Comparison of ENCODE assay signal across 11 cellular contexts in genomic region chr20:38840053-38840893, GRCh38. TPM values are rescaled to one million over a fixed set of nuclear protein-coding genes. Genes with fewer than 3 reads are reported as not detected.
DNase-seq lines count a peak whose midpoint lies in the region; ATAC-seq, FAIRE-seq and TF ChIP-seq lines count a peak whose summit lies in the region.
"Had no signal": no experiment of that assay in that cellular context is flagged by ENCODE, and none has a peak within 500 bp of the region (broad histone marks: within the 10 kb centered on the region; RNA-seq: fewer than 3 reads in every experiment).

No MANE protein-coding gene starts in this region.

- ATAC-seq in GM21390 (IDR thresholded peaks at IDR 0.05; ENCODE audit: unreplicated experiment) (no peak), GM18505 (IDR thresholded peaks at IDR 0.05; ENCODE audit: unreplicated experiment) (no peak)

- no peaks in the 10 kb centered on the region for H3K27me3 ChIP-seq in CD8-positive, alpha-beta memory T cell (ENCODE audit: insufficient read depth, low read length, poor library complexity, severe bottlenecking)

- peaks cover 61% of the 10 kb centered on the region for H3K4me1 ChIP-seq in CD8-positive, alpha-beta memory T cell (ENCODE audit: insufficient read depth, low read length)

- H3K4me3 Mint-ChIP-seq in CD8-positive, alpha-beta memory T cell = peak overlapping the region; percentile 59 to 92 (median 77)
- no peak overlapping the region for H3K4me3 Mint-ChIP-seq in dendritic cell treated with granulocyte-macrophage colony-stimulating factor and Interleukin-4, amounts not matched to agents 40 ng/mL and 50 ng/mL, for 4 days
- H3K4me3 Mint-ChIP-seq: CD14-positive monocyte had no signal

- POLR2A ChIA-PET in CD8-positive, alpha-beta memory T cell (lab: Charles Lee) = interaction anchor here (0.6 to 5.8 kb wide), 5 partner anchors 24 to 43 kb away, joined by 3 to 70 read pairs (median 4); partner anchors contain the start of gene PPP1R16B

- peak in 4 of 5 donors; percentile 27 to 74 (median 46) for DNase-seq in CD8-positive, alpha-beta memory T cell
- DNase-seq in activated CD4-positive, alpha-beta T cell treated with anti-CD3 and anti-CD28 coated beads for 48 hours = peak; percentile 58
- DNase-seq in putamen (ENCODE audit: low spot score) = peak; percentile 85
- DNase-seq in NCI-H2107 treated with DMSO at 0.1 percent for 48 hours (lab: John Stamatoyannopoulos, UW; ENCODE audit: unreplicated experiment) = no peak
- DNase-seq in RCC 7860 (ENCODE audit: low spot score) = no peak
- DNase-seq: NCI-H2171 treated with DMSO at 0.1 percent for 48 hours, WERI-Rb-1 had no signal

- H3K27ac Mint-ChIP-seq in CD8-positive, alpha-beta memory T cell = peak overlapping the region; percentile 96 to 100 (median 98)
- peak overlapping the region; percentile 1 for H3K27ac Mint-ChIP-seq in dendritic cell treated with granulocyte-macrophage colony-stimulating factor and Interleukin-4, amounts not matched to agents 40 ng/mL and 50 ng/mL, for 4 days

- no peak for TF ChIP-seq POLR2A in GM18505 (IDR thresholded peaks at IDR 0.05; ENCODE audit: borderline replicate concordance, extremely low read depth, insufficient read depth, insufficient read length)

- H3K4me1 Mint-ChIP-seq in CD8-positive, alpha-beta memory T cell = peaks cover 62 to 88% (median 69%) of the 10 kb centered on the region in 3 donors
- peaks cover 10% of the 10 kb centered on the region for H3K4me1 Mint-ChIP-seq in dendritic cell treated with granulocyte-macrophage colony-stimulating factor and Interleukin-4, amounts not matched to agents 40 ng/mL and 50 ng/mL, for 4 days (ENCODE audit: low read depth)

- intact Hi-C loops in dendritic cell treated with granulocyte-macrophage colony-stimulating factor and Interleukin-4, amounts not matched to agents 40 ng/mL and 50 ng/mL, for 4 days (cut with micrococcal nuclease) = no loop called here

- peaks cover 0 to 3% of the 10 kb centered on the region in 2 donors for H3K27me3 Mint-ChIP-seq in CD8-positive, alpha-beta memory T cell
- no peaks in the 10 kb centered on the region for H3K27me3 Mint-ChIP-seq in dendritic cell treated with granulocyte-macrophage colony-stimulating factor and Interleukin-4, amounts not matched to agents 40 ng/mL and 50 ng/mL, for 4 days

- FAIRE-seq in RCC 7860 (lab: Jason Lieb, UNC) = no peak

- no peaks in the 10 kb centered on the region for H3K9me3 Mint-ChIP-seq in CD8-positive, alpha-beta memory T cell
- no peaks in the 10 kb centered on the region for H3K9me3 Mint-ChIP-seq in dendritic cell treated with granulocyte-macrophage colony-stimulating factor and Interleukin-4, amounts not matched to agents 40 ng/mL and 50 ng/mL, for 4 days
- H3K9me3 Mint-ChIP-seq: CD14-positive monocyte had no signal

- CTCF ChIA-PET in CD8-positive, alpha-beta memory T cell (lab: Charles Lee) = interaction anchor here (0.7 to 3.0 kb wide), 16 partner anchors 9 to 52 kb away, joined by 3 to 17 read pairs (median 4); partner anchors contain the start of gene PPP1R16B

- peaks cover 7 to 60% (median 11%) of the 10 kb centered on the region in 3 donors for H3K36me3 Mint-ChIP-seq in CD8-positive, alpha-beta memory T cell
- H3K36me3 Mint-ChIP-seq in dendritic cell treated with granulocyte-macrophage colony-stimulating factor and Interleukin-4, amounts not matched to agents 40 ng/mL and 50 ng/mL, for 4 days (ENCODE audit: low read depth) = no peaks in the 10 kb centered on the region

- no peaks in the 10 kb centered on the region for H3K9me3 ChIP-seq in CD8-positive, alpha-beta memory T cell (ENCODE audit: low read length)

- H3K27ac ChIP-seq in CD8-positive, alpha-beta memory T cell (ENCODE audit: low read depth, low read length) = peak overlapping the region; percentile 89
- H3K27ac ChIP-seq: WERI-Rb-1 had no signal

- H3K4me3 ChIP-seq in CD8-positive, alpha-beta memory T cell (ENCODE audit: low read length) = peak overlapping the region; percentile 20

- H3K36me3 ChIP-seq in CD8-positive, alpha-beta memory T cell (ENCODE audit: insufficient read depth, low read length) = no peaks in the 10 kb centered on the region
- H3K36me3 ChIP-seq: WERI-Rb-1 had no signal

RNA-seq across cellular contexts. Expression of gene PPP1R16B, which starts 34.8 kb away (rescaled TPM):
- total RNA-seq in CD8-positive, alpha-beta memory T cell = 100 to 1,000 TPM; 167 to 171 TPM
- 40.2 TPM for polyA plus RNA-seq in CD8-positive, alpha-beta memory T cell

Comparison
In these comparisons a context has a peak if more than half of its experiments do, and no peak if none do; other contexts are left out.
1. DNase-seq: peak in CD8-positive, alpha-beta memory T cell (4 of 5), activated CD4-positive, alpha-beta T cell treated with anti-CD3 and anti-CD28 coated beads for 48 hours (single experiment) and putamen (single experiment); none in NCI-H2107 treated with DMSO at 0.1 percent for 48 hours (single experiment) and RCC 7860 (single experiment).